ENCODE assay signal across 2 cellular contexts in genomic region chr4:73442275-73442674, GRCh38.
TF ChIP-seq lines count a peak whose summit lies in the region.

No MANE protein-coding gene starts in this region.

TF ChIP-seq in HepG2, 621 proteins besides CTCF, POLR2A, EP300 and RAD21:
- TF ChIP-seq ZNF256 (CRISPR knock-in tag; conservative IDR thresholded peaks at IDR 0.05), result no peak
- no peak for TF ChIP-seq NONO (IDR thresholded peaks at IDR 0.05)
- TF ChIP-seq NONO (CRISPR knock-in tag; conservative IDR thresholded peaks at IDR 0.05), result 0 out of 2 replicates have a peak, but pooled peaks have one; percentile 31
- no peak for TF ChIP-seq CREB1 (IDR thresholded peaks at IDR 0.05)
- TF ChIP-seq CREB1 (CRISPR knock-in tag; IDR thresholded peaks at IDR 0.05), result 0 out of 2 replicates have a peak, but pooled peaks have one; percentile 19
- peak; percentile 21; the same call in 1 of the 2 replicates for TF ChIP-seq ZNF264 (CRISPR knock-in tag; IDR thresholded peaks at IDR 0.05)
- TF ChIP-seq MBD4 (IDR thresholded peaks at IDR 0.05; ENCODE audit: borderline replicate concordance, low read length), result 0 out of 2 replicates have a peak, but pooled peaks have one; percentile 2
- 0 out of 2 replicates have a peak, but pooled peaks have one; percentile 5 for TF ChIP-seq ZFAT (CRISPR knock-in tag; conservative IDR thresholded peaks at IDR 0.05)
- TF ChIP-seq POLR2AphosphoS5 (IDR thresholded peaks at IDR 0.05; ENCODE audit: low read depth, low read length), result peak; percentile 76
- TF ChIP-seq EHMT2 (IDR thresholded peaks at IDR 0.05; ENCODE audit: borderline replicate concordance, low read depth, low read length), result no peak
- TF ChIP-seq SP1 (IDR thresholded peaks at IDR 0.05), result no peak
- TF ChIP-seq SP1 (CRISPR knock-in tag; IDR thresholded peaks at IDR 0.05), result no peak
- TF ChIP-seq KDM5A (IDR thresholded peaks at IDR 0.05; ENCODE audit: borderline replicate concordance, low read length), result peak; percentile 26; the same call in 1 of the 2 replicates

TF ChIP-seq in SK-N-SH treated with all-trans-retinoic acid at 6 μM for 48 hours, 23 proteins besides CTCF, POLR2A, EP300 and RAD21:
- no peak for TF ChIP-seq TSHZ2 (CRISPR knock-in tag; IDR thresholded peaks at IDR 0.05)
- no peak for TF ChIP-seq TOX (CRISPR knock-in tag; IDR thresholded peaks at IDR 0.05; ENCODE audit: borderline replicate concordance)
- no peak for TF ChIP-seq SNAI2 (CRISPR knock-in tag; IDR thresholded peaks at IDR 0.05)
- no peak for TF ChIP-seq ZFP3 (CRISPR knock-in tag; IDR thresholded peaks at IDR 0.05)
